In genomic region chr9:129317179-129318011, GRCh38 we compare ENCODE assay signal across 1 cellular context.
TF ChIP-seq lines count a peak whose summit lies in the region.

No MANE protein-coding gene starts in this region.

TF ChIP-seq in HepG2, 621 proteins besides CTCF, POLR2A, EP300 and RAD21 (continued from another document and continues in another):
- TF ChIP-seq GRHL1 (CRISPR knock-in tag; conservative IDR thresholded peaks at IDR 0.05) = no peak
- no peak for TF ChIP-seq ATF3 (CRISPR knock-in tag; IDR thresholded peaks at IDR 0.05)
- peak; percentile 92 for TF ChIP-seq RAD51 (IDR thresholded peaks at IDR 0.05; ENCODE audit: borderline replicate concordance)
- TF ChIP-seq ZNF598 (CRISPR knock-in tag; IDR thresholded peaks at IDR 0.05; ENCODE audit: borderline replicate concordance) = 0 out of 2 replicates have a peak, but pooled peaks have one; percentile 41
- TF ChIP-seq NCOR1 (IDR thresholded peaks at IDR 0.05; ENCODE audit: borderline replicate concordance, low read length) = no peak
- TF ChIP-seq HDAC2 (CRISPR knock-in tag; IDR thresholded peaks at IDR 0.05) = peak; percentile 28; the same call in 1 of the 2 replicates
- peak; percentile 77 for TF ChIP-seq ELF1 (CRISPR knock-in tag; IDR thresholded peaks at IDR 0.05)
- TF ChIP-seq GMEB1 (CRISPR knock-in tag; IDR thresholded peaks at IDR 0.05; ENCODE audit: borderline replicate concordance) = 0 out of 2 replicates have a peak, but pooled peaks have one; percentile 4
- no peak for TF ChIP-seq GTF2F1 (IDR thresholded peaks at IDR 0.05; ENCODE audit: low read length)
- TF ChIP-seq ZNF513 (CRISPR knock-in tag; conservative IDR thresholded peaks at IDR 0.05) = no peak
- TF ChIP-seq ZNF207 (IDR thresholded peaks at IDR 0.05; ENCODE audit: borderline replicate concordance) = no peak
- no peak for TF ChIP-seq TFDP2 (CRISPR knock-in tag; IDR thresholded peaks at IDR 0.05)
- TF ChIP-seq ZBTB34 (CRISPR knock-in tag; IDR thresholded peaks at IDR 0.05) = no peak
- no peak for TF ChIP-seq ZNF12 (CRISPR knock-in tag; IDR thresholded peaks at IDR 0.05)
- TF ChIP-seq, protein P1, sequence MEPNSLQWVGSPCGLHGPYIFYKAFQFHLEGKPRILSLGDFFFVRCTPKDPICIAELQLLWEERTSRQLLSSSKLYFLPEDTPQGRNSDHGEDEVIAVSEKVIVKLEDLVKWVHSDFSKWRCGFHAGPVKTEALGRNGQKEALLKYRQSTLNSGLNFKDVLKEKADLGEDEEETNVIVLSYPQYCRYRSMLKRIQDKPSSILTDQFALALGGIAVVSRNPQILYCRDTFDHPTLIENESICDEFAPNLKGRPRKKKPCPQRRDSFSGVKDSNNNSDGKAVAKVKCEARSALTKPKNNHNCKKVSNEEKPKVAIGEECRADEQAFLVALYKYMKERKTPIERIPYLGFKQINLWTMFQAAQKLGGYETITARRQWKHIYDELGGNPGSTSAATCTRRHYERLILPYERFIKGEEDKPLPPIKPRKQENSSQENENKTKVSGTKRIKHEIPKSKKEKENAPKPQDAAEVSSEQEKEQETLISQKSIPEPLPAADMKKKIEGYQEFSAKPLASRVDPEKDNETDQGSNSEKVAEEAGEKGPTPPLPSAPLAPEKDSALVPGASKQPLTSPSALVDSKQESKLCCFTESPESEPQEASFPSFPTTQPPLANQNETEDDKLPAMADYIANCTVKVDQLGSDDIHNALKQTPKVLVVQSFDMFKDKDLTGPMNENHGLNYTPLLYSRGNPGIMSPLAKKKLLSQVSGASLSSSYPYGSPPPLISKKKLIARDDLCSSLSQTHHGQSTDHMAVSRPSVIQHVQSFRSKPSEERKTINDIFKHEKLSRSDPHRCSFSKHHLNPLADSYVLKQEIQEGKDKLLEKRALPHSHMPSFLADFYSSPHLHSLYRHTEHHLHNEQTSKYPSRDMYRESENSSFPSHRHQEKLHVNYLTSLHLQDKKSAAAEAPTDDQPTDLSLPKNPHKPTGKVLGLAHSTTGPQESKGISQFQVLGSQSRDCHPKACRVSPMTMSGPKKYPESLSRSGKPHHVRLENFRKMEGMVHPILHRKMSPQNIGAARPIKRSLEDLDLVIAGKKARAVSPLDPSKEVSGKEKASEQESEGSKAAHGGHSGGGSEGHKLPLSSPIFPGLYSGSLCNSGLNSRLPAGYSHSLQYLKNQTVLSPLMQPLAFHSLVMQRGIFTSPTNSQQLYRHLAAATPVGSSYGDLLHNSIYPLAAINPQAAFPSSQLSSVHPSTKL (CRISPR knock-in tag; IDR thresholded peaks at IDR 0.05) = peak; percentile 28; the same call in 1 of the 2 replicates
- no peak for TF ChIP-seq ZNF563 (CRISPR knock-in tag; IDR thresholded peaks at IDR 0.05)
- TF ChIP-seq ZNF24 (IDR thresholded peaks at IDR 0.05) = no peak
- no peak for TF ChIP-seq ZNF253 (CRISPR knock-in tag; IDR thresholded peaks at IDR 0.05; ENCODE audit: borderline replicate concordance)
- TF ChIP-seq ERF (CRISPR knock-in tag; IDR thresholded peaks at IDR 0.05) = 0 out of 2 replicates have a peak, but pooled peaks have one; percentile 11
- peak; percentile 51; the same call in 1 of the 2 replicates for TF ChIP-seq SALL1 (CRISPR knock-in tag; IDR thresholded peaks at IDR 0.05)
- TF ChIP-seq, protein P2, sequence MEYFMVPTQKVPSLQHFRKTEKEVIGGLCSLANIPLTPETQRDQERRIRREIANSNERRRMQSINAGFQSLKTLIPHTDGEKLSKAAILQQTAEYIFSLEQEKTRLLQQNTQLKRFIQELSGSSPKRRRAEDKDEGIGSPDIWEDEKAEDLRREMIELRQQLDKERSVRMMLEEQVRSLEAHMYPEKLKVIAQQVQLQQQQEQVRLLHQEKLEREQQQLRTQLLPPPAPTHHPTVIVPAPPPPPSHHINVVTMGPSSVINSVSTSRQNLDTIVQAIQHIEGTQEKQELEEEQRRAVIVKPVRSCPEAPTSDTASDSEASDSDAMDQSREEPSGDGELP (IDR thresholded peaks at IDR 0.05; ENCODE audit: borderline replicate concordance, low read depth) = peak; percentile 44; the same call in 1 of the 2 replicates
- no peak for TF ChIP-seq ATAD3A (CRISPR knock-in tag; IDR thresholded peaks at IDR 0.05)
- no peak for TF ChIP-seq SOX13 (IDR thresholded peaks at IDR 0.05)
- 0 out of 4 replicates have a peak, but pooled peaks of 1 of the 2 experiments have one; percentile 6 for TF ChIP-seq SOX13 (CRISPR knock-in tag; conservative IDR thresholded peaks at IDR 0.05 in 1 of 2, IDR thresholded peaks at IDR 0.05 in 1 of 2)
- TF ChIP-seq CBFB (CRISPR knock-in tag; IDR thresholded peaks at IDR 0.05) = no peak
- no peak for TF ChIP-seq SIN3B (IDR thresholded peaks at IDR 0.05; ENCODE audit: low read length)
- no peak for TF ChIP-seq ZNF713 (CRISPR knock-in tag; IDR thresholded peaks at IDR 0.05)
- TF ChIP-seq ZNF264 (CRISPR knock-in tag; IDR thresholded peaks at IDR 0.05) = no peak
- TF ChIP-seq CCAR2 (optimal IDR thresholded peaks at IDR 0.05; ENCODE audit: low read depth, low read length) = no peak
- TF ChIP-seq EED (CRISPR knock-in tag; IDR thresholded peaks at IDR 0.05) = no peak
- TF ChIP-seq, protein P3, sequence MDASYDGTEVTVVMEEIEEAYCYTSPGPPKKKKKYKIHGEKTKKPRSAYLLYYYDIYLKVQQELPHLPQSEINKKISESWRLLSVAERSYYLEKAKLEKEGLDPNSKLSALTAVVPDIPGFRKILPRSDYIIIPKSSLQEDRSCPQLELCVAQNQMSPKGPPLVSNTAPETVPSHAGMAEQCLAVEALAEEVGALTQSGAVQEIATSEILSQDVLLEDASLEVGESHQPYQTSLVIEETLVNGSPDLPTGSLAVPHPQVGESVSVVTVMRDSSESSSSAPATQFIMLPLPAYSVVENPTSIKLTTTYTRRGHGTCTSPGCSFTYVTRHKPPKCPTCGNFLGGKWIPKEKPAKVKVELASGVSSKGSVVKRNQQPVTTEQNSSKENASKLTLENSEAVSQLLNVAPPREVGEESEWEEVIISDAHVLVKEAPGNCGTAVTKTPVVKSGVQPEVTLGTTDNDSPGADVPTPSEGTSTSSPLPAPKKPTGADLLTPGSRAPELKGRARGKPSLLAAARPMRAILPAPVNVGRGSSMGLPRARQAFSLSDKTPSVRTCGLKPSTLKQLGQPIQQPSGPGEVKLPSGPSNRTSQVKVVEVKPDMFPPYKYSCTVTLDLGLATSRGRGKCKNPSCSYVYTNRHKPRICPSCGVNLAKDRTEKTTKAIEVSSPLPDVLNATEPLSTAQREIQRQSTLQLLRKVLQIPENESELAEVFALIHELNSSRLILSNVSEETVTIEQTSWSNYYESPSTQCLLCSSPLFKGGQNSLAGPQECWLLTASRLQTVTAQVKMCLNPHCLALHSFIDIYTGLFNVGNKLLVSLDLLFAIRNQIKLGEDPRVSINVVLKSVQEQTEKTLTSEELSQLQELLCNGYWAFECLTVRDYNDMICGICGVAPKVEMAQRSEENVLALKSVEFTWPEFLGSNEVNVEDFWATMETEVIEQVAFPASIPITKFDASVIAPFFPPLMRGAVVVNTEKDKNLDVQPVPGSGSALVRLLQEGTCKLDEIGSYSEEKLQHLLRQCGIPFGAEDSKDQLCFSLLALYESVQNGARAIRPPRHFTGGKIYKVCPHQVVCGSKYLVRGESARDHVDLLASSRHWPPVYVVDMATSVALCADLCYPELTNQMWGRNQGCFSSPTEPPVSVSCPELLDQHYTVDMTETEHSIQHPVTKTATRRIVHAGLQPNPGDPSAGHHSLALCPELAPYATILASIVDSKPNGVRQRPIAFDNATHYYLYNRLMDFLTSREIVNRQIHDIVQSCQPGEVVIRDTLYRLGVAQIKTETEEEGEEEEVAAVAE (CRISPR knock-in tag; IDR thresholded peaks at IDR 0.05; ENCODE audit: borderline replicate concordance) = 0 out of 2 replicates have a peak, but pooled peaks have one; percentile 36
- peak; percentile 77 for TF ChIP-seq ZNF574 (CRISPR knock-in tag; IDR thresholded peaks at IDR 0.05)
- TF ChIP-seq NFATC3 (CRISPR knock-in tag; IDR thresholded peaks at IDR 0.05) = no peak
- TF ChIP-seq NR2F6 (IDR thresholded peaks at IDR 0.05) = no peak
- TF ChIP-seq NR2F6 (CRISPR knock-in tag; IDR thresholded peaks at IDR 0.05) = peak; percentile 31; the same call in 1 of the 2 replicates
- TF ChIP-seq ZNF577 (CRISPR knock-in tag; IDR thresholded peaks at IDR 0.05; ENCODE audit: borderline replicate concordance, low read depth) = no peak
- TF ChIP-seq SMAD1 (CRISPR knock-in tag; IDR thresholded peaks at IDR 0.05; ENCODE audit: borderline replicate concordance, low read depth) = no peak
- TF ChIP-seq TBL1XR1 (IDR thresholded peaks at IDR 0.05; ENCODE audit: borderline replicate concordance, low read length, partially characterized antibody) = no peak
- TF ChIP-seq ZFY (CRISPR knock-in tag; IDR thresholded peaks at IDR 0.05) = peak; percentile 87
- TF ChIP-seq ZNF143 (CRISPR knock-in tag; IDR thresholded peaks at IDR 0.05) = peak; percentile 97
- TF ChIP-seq HMG20B (CRISPR knock-in tag; conservative IDR thresholded peaks at IDR 0.05) = no peak
